ENCODE assay signal across 18 cellular contexts in genomic region chr3:52451237-52452083, GRCh38. TPM values are rescaled to one million over a fixed set of nuclear protein-coding genes. Genes with fewer than 3 reads are reported as not detected.
A peak's percentile ranks its signal among the peaks of the same experiment; 100 is the strongest.
DNase-seq lines count a peak whose midpoint lies in the region; TF ChIP-seq lines count a peak whose summit lies in the region.
"Had no signal": no experiment of that assay in that cellular context is flagged by ENCODE, and none has a peak within 500 bp of the region (broad histone marks: within the 10 kb centered on the region; RNA-seq: fewer than 3 reads in every experiment).

No MANE protein-coding gene starts in this region.

- H3K27me3 Mint-ChIP-seq in nephron (ENCODE audit: low read depth) (peaks cover 11% of the 10 kb centered on the region), mesothelial cell of epicardium (ENCODE audit: low read depth) (no peaks in the 10 kb centered on the region)
- H3K27me3 Mint-ChIP-seq: activated naive CD4-positive, alpha-beta T cell treated with anti-CD3 and anti-CD28 coated beads, Interleukin-2, amount 10 ng/mL, durations not matched to agents 7 days and 5 days had no signal

- H3K4me3 Mint-ChIP-seq in nephron (peak overlapping the region in 2 of 3 experiments; percentile 94 to 99), mesothelial cell of epicardium (no peak overlapping the region)
- H3K4me3 Mint-ChIP-seq: activated naive CD4-positive, alpha-beta T cell treated with anti-CD3 and anti-CD28 coated beads, Interleukin-2, amount 10 ng/mL, durations not matched to agents 7 days and 5 days had no signal

- no peak for DNase-seq in AG04450 (ENCODE audit: low read depth, low spot score)
- DNase-seq in H7 = peak; percentile 80
- DNase-seq in ecto neural progenitor cell (ENCODE audit: low spot score) = peak; percentile 74
- DNase-seq in activated T-cell treated with anti-CD3 and anti-CD28 coated beads, Interleukin-2, amount 50 U/mL, for 1 hour = no peak
- DNase-seq in nucleus accumbens (lab: John Stamatoyannopoulos, UW) = no peak
- no peak for DNase-seq in GOT3 (lab: John Stamatoyannopoulos, UW)
- no peak for DNase-seq in mesothelial cell of epicardium (ENCODE audit: low spot score in 2 of 2, unreplicated experiment in 2 of 2)
- DNase-seq: activated naive CD4-positive, alpha-beta T cell treated with anti-CD3 and anti-CD28 coated beads, Interleukin-2, amount 10 ng/mL, durations not matched to agents 7 days and 5 days; cortex of kidney; lower lobe of right lung; MM.1S; NCI-H1694; NCI-H446 treated with DMSO at 0.1 percent for 48 hours; NK-92 treated with Interleukin-12 subunit alpha and Interleukin-12 subunit beta, amount 100 ng/mL, for 24 hours; stimulated activated naive CD8-positive, alpha-beta T cell treated with anti-CD3 and anti-CD28 coated beads, Interleukin-15, Interleukin-2, amounts not matched to agents 100 U/mL and 50 U/mL, for 24 hours; upper lobe of left lung had no signal

- TF ChIP-seq CTCF in AG04450 (IDR thresholded peaks at IDR 0.05; ENCODE audit: low read depth, low read length) = peak; percentile 27
- TF ChIP-seq CTCF in nephron (IDR thresholded peaks at IDR 0.05; ENCODE audit: unreplicated experiment in 3 of 3) = no peak
- TF ChIP-seq CTCF in mesothelial cell of epicardium (IDR thresholded peaks at IDR 0.05; ENCODE audit: unreplicated experiment) = no peak

- no peaks in the 10 kb centered on the region for H3K9me3 Mint-ChIP-seq in nephron
- no peaks in the 10 kb centered on the region for H3K9me3 Mint-ChIP-seq in mesothelial cell of epicardium
- H3K9me3 Mint-ChIP-seq: activated naive CD4-positive, alpha-beta T cell treated with anti-CD3 and anti-CD28 coated beads, Interleukin-2, amount 10 ng/mL, durations not matched to agents 7 days and 5 days had no signal

- H3K36me3 ChIP-seq in H7 (replicated peaks; ENCODE audit: control insufficient read depth, insufficient read depth, low read length) = no peaks in the 10 kb centered on the region
- H3K36me3 ChIP-seq: lower lobe of right lung, upper lobe of left lung had no signal

- H3K27me3 ChIP-seq in AG04450 (ENCODE audit: control insufficient read depth, insufficient read depth, low read length) (no peaks in the 10 kb centered on the region), H7 (ENCODE audit: control insufficient read depth, insufficient read depth, low read length) (0 out of 2 replicates have a peak, but pooled peaks cover 2% of the 10 kb centered on the region)
- H3K27me3 ChIP-seq: upper lobe of left lung had no signal

- H3K36me3 Mint-ChIP-seq in nephron (ENCODE audit: low read depth) (no peaks in the 10 kb centered on the region), mesothelial cell of epicardium (no peaks in the 10 kb centered on the region)

- H3K4me3 ChIP-seq in AG04450 (ENCODE audit: low read depth, low read length) (no peak overlapping the region), H7 (ENCODE audit: insufficient read depth, low read depth, low read length) (no peak overlapping the region)
- H3K4me3 ChIP-seq: lower lobe of right lung, upper lobe of left lung had no signal

- no peaks in the 10 kb centered on the region for H3K9me3 ChIP-seq in AG04450 (ENCODE audit: control insufficient read depth, insufficient read depth, low read length)
- H3K9me3 ChIP-seq: lower lobe of right lung, upper lobe of left lung had no signal

- CTCF ChIA-PET in AG04450 (lab: Charles Lee) = interaction anchor here (1.3 to 11.7 kb wide), 2 partner anchors 22 to 39 kb away, joined by 5 to 359 read pairs; no protein-coding TSS in a partner anchor

- POLR2A ChIA-PET in AG04450 (lab: Yijun Ruan, JAX) = no interaction called here

- peaks cover 54% of the 10 kb centered on the region for H3K4me1 Mint-ChIP-seq in nephron
- H3K4me1 Mint-ChIP-seq in mesothelial cell of epicardium = peaks cover 36% of the 10 kb centered on the region

- H3K27ac Mint-ChIP-seq in nephron (peak overlapping the region in 1 of 3 experiments; percentile 26), mesothelial cell of epicardium (no peak overlapping the region)
- H3K27ac Mint-ChIP-seq: activated naive CD4-positive, alpha-beta T cell treated with anti-CD3 and anti-CD28 coated beads, Interleukin-2, amount 10 ng/mL, durations not matched to agents 7 days and 5 days had no signal

- no peak overlapping the region for H3K27ac ChIP-seq in AG04450 (ENCODE audit: low read depth, low read length)

RNA-seq across cellular contexts. Expression of gene TNNC1, which starts 2.4 kb away (rescaled TPM):
- 1.7 and 1.9 TPM in 2 replicates for polyA plus RNA-seq in AG04450 (2011; rRNA removed)
- 1.4 and 2.0 TPM in 2 replicates for polyA minus RNA-seq in AG04450 (2011; rRNA and poly(A)+ RNA removed)
- 4.2 and 7.2 TPM in 2 replicates for total RNA-seq in H7 (2014; rRNA removed; shearing (Covaris generic))
- total RNA-seq in mesothelial cell of epicardium = 4.0 to 5.2 TPM (median 4.6 TPM) in 3 replicates
- total RNA-seq: RPMI7951 had no signal

RNA-seq across cellular contexts. Expression of gene NISCH, which starts 3.9 kb away (rescaled TPM):
- polyA plus RNA-seq in AG04450 (2011; rRNA removed) = 71.0 and 73.0 TPM in 2 replicates
- 104 and 115 TPM in 2 replicates for polyA minus RNA-seq in AG04450 (2011; rRNA and poly(A)+ RNA removed)
- 51.1 and 70.7 TPM in 2 replicates for total RNA-seq in H7 (2014; rRNA removed; shearing (Covaris generic))
- total RNA-seq in mesothelial cell of epicardium = 235 to 242 TPM (median 240 TPM) in 3 replicates

RNA-seq across cellular contexts. Expression of gene SEMA3G, which starts 6.6 kb away (rescaled TPM):
- polyA plus RNA-seq in AG04450 (2011; rRNA removed) = 0.02 TPM in 1 of 2 replicates, not detected in the other
- polyA minus RNA-seq in AG04450 (2011; rRNA and poly(A)+ RNA removed) = 0.28 TPM in 1 of 2 replicates, not detected in the other
- 1.1 and 2.2 TPM in 2 replicates for total RNA-seq in H7 (2014; rRNA removed; shearing (Covaris generic))
- total RNA-seq in mesothelial cell of epicardium = 0.35 to 0.80 TPM (median 0.66 TPM) in 3 replicates

RNA-seq across cellular contexts. Expression of gene PHF7, which starts 41.0 kb away (rescaled TPM):
- polyA plus RNA-seq in AG04450 (2011; rRNA removed) = 1.8 and 2.6 TPM in 2 replicates
- polyA minus RNA-seq in AG04450 (2011; rRNA and poly(A)+ RNA removed) = 1.1 and 3.6 TPM in 2 replicates
- total RNA-seq in H7 (2014; rRNA removed; shearing (Covaris generic)) = 16.5 and 25.2 TPM in 2 replicates
- total RNA-seq in mesothelial cell of epicardium = 4.1 to 6.6 TPM (median 5.3 TPM) in 3 replicates

RNA-seq across cellular contexts. Expression of gene BAP1, which starts 41.7 kb away (rescaled TPM):
- polyA plus RNA-seq in AG04450 (2011; rRNA removed) = 44.1 and 48.7 TPM in 2 replicates
- 53.3 and 60.1 TPM in 2 replicates for polyA minus RNA-seq in AG04450 (2011; rRNA and poly(A)+ RNA removed)
- 128 and 145 TPM in 2 replicates for total RNA-seq in H7 (2014; rRNA removed; shearing (Covaris generic))
- 96.2 to 106 TPM (median 104 TPM) in 3 replicates for total RNA-seq in mesothelial cell of epicardium

Comparison
In these comparisons a context has a peak if more than half of its experiments do, and no peak if none do; other contexts are left out.
1. DNase-seq: peak in H7 (single experiment) and ecto neural progenitor cell (single experiment); none in AG04450 (single experiment), activated T-cell treated with anti-CD3 and anti-CD28 coated beads, Interleukin-2, amount 50 U/mL, for 1 hour (single experiment), nucleus accumbens (0 of 56), GOT3 (single experiment) and mesothelial cell of epicardium (0 of 2).